Comparison of ENCODE assay signal across 8 cellular contexts in the genomic region with DNA sequence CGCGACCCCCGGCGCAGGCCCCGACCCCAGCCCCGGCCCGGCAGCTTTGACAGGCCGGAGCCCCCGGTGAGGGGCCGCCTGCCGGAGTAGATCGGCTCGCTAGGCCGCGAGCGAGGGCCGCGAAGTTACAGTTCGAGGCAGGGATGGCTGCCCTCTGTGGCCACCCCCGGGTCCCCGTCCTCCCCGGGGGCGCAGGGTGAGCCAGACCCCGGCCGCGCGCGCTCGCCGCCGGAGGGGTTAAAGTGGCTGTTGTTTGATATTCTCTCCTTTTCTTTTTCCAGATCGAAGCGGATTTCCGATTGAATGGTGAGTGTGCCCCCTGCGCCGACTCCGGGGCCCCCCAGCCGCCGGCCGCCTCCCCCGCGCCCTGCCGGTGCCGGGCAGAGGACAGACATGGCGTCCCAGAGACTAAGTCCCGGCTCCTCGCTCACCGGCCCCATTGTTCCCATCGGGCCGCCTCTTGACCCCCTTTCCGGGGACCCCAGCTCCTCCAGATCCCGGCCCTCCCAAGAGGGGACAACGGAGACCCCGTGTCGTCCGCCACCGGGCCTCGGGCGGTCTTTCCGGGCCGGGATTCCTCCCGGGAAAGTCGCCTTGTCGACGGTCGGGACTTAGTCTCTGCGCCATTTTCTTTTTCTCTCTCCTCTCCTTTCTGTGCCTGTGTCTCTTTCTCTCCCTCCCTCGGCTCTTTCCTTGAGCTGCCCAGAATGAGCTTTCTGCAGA. TPM values are rescaled to one million over a fixed set of nuclear protein-coding genes. Genes with fewer than 3 reads are reported as not detected.
DNase-seq lines count a peak whose midpoint lies in the region; ATAC-seq and TF ChIP-seq lines count a peak whose summit lies in the region.

No MANE protein-coding gene starts in this region.

- H4K20me1 ChIP-seq in KMS-11 (ENCODE audit: insufficient read depth): peaks cover 31% of the 10 kb centered on the region

- H3K27me3 ChIP-seq in KMS-11 (ENCODE audit: insufficient read depth, low read depth): no peaks in the 10 kb centered on the region
- H3K27me3 ChIP-seq in dorsolateral prefrontal cortex: no peaks in the 10 kb centered on the region
- no peaks in the 10 kb centered on the region for H3K27me3 ChIP-seq in lower lobe of right lung (ENCODE audit: low read depth)
- H3K27me3 ChIP-seq in testis: no peaks in the 10 kb centered on the region

- no peak for TF ChIP-seq POLR2A in testis (IDR thresholded peaks at IDR 0.05)

- H3K36me3 ChIP-seq in KMS-11 (ENCODE audit: insufficient read depth): no peaks in the 10 kb centered on the region
- no peaks in the 10 kb centered on the region for H3K36me3 ChIP-seq in lower lobe of right lung
- no peaks in the 10 kb centered on the region for H3K36me3 ChIP-seq in testis (ENCODE audit: low read depth, missing control alignments)

- intact Hi-C loops in dorsolateral prefrontal cortex (cut with DNase I) (loop anchor here in 1 of 2 donors (5.0 kb wide), 2 partner anchors 43 to 313 kb away; a partner anchor contains a TSS), lower lobe of right lung (cut with DNase I) (no loop called here), testis (cut with DNase I; ENCODE audit: low total_unique reads) (no loop called here)

- peaks cover 57% of the 10 kb centered on the region for H3K79me2 ChIP-seq in KMS-11 (ENCODE audit: insufficient read depth, low read depth)

- ATAC-seq in GM21526 (IDR thresholded peaks at IDR 0.05; ENCODE audit: low FRiP score, unreplicated experiment) (peak; percentile 26), lower lobe of right lung (peak; percentile 36 to 64)

- H3K4me3 ChIP-seq in KMS-11 (IDR thresholded peaks at IDR 0.05; ENCODE audit: insufficient read depth, low read depth, low read length) (no peak overlapping the region), WI38 (ENCODE audit: low read depth, low read length) (peak overlapping the region; percentile 90), dorsolateral prefrontal cortex (peak overlapping the region; percentile 55 to 100 (median 95)), lower lobe of right lung (peak overlapping the region; percentile 96), testis (peak overlapping the region; percentile 96 to 100)

- peak overlapping the region; percentile 99 for H3K9ac ChIP-seq in KMS-11

- peak overlapping the region; percentile 91 for H3K27ac ChIP-seq in KMS-11
- peak overlapping the region; percentile 51 to 99 (median 92) for H3K27ac ChIP-seq in dorsolateral prefrontal cortex
- peak overlapping the region; percentile 100 for H3K27ac ChIP-seq in lower lobe of right lung
- peak overlapping the region; percentile 97 for H3K27ac ChIP-seq in testis

- no peak for TF ChIP-seq CTCF in KMS-11 (conservative IDR thresholded peaks at IDR 0.05; ENCODE audit: low read depth, low read length)
- TF ChIP-seq CTCF in WI38 (IDR thresholded peaks at IDR 0.05; ENCODE audit: low read depth, low read length): no peak
- no peak for TF ChIP-seq CTCF in dorsolateral prefrontal cortex (IDR thresholded peaks at IDR 0.05 in 54 of 56, conservative IDR thresholded peaks at IDR 0.05 in 2 of 56; ENCODE audit: low read depth in 1 of 56, partially characterized antibody in 56 of 56)
- no peak for TF ChIP-seq CTCF in lower lobe of right lung (IDR thresholded peaks at IDR 0.05)
- no peak for TF ChIP-seq CTCF in testis (IDR thresholded peaks at IDR 0.05)

- H2AFZ ChIP-seq in KMS-11 (ENCODE audit: low read depth): peak overlapping the region; percentile 42

- H3K4me2 ChIP-seq in KMS-11: peak overlapping the region; percentile 84

- H3K9me3 ChIP-seq in lower lobe of right lung: no peaks in the 10 kb centered on the region
- H3K9me3 ChIP-seq in testis: no peaks in the 10 kb centered on the region

- H3K4me1 ChIP-seq in KMS-11 (ENCODE audit: low read depth, poor library complexity, severe bottlenecking) (peaks cover 55% of the 10 kb centered on the region), lower lobe of right lung (peaks cover 52% of the 10 kb centered on the region), testis (peaks cover 26% of the 10 kb centered on the region)

- WGBS in testis, 2 donors: 1% methylated on average over 40 to 68 of the region's 68 CpGs

- DNase-seq in DMS114 treated with DMSO at 0.1 percent for 48 hours (lab: John Stamatoyannopoulos, UW; ENCODE audit: unreplicated experiment): peak; percentile 3
- peak in 4 of 10 donors; percentile 17 to 59 (median 36) for DNase-seq in dorsolateral prefrontal cortex
- peak; percentile 56 for DNase-seq in lower lobe of right lung
- peak; percentile 40 for DNase-seq in testis
- no peak for DNase-seq in dedifferentiated amniotic fluid mesenchymal stem cell (ENCODE audit: extremely low spot score)

RNA-seq across cellular contexts. Expression of a gene that starts 0.7 kb away (rescaled TPM):
- total RNA-seq in dorsolateral prefrontal cortex: 10 to 100 TPM; 26.8 to 49.2 (median 37.1) TPM
- 52.0 TPM for total RNA-seq in lower lobe of right lung
- total RNA-seq in testis: 10 to 100 TPM; 33.8 to 36.6 TPM
- 12.1 TPM for polyA plus RNA-seq in testis (ENCODE audit: insufficient read depth, low read depth, low replicate concordance)
